8 cellular contexts compared by ENCODE assay signal in genomic region chr22:26483439-26484359, GRCh38. TPM values are rescaled to one million over a fixed set of nuclear protein-coding genes. Genes with fewer than 3 reads are reported as not detected.
DNase-seq lines count a peak whose midpoint lies in the region; ATAC-seq and TF ChIP-seq lines count a peak whose summit lies in the region.

Gene HPS4, minus strand, starts transcription at chr22:26483783. Its CDS starts 2,021 bp downstream, at chr22:26481762.
Gene SRRD, plus strand, starts transcription at chr22:26483877. Its CDS starts 14 bp downstream, at chr22:26483891.

- H3K4me1 Mint-ChIP-seq in natural killer cell: peaks cover 64 to 66% of the 10 kb centered on the region in 2 donors

- H3K27ac Mint-ChIP-seq in natural killer cell: peak within 1 kb of the TSS; percentile 95 to 98

- no peaks in the 10 kb centered on the region for H3K36me3 Mint-ChIP-seq in natural killer cell

- DNase-seq in DMS53 treated with DMSO at 0.1 percent for 48 hours (lab: John Stamatoyannopoulos, UW; ENCODE audit: unreplicated experiment) (peak; percentile 30), RKO (ENCODE audit: low spot score) (peak; percentile 91), fibroblast of peridontal ligament (ENCODE audit: extremely low read depth) (peak; percentile 83), natural killer cell (peak; percentile 96)
- peak; percentile 86 to 92 for DNase-seq in activated T-helper 1 cell treated with anti-CD3 and anti-CD28 coated beads, Interleukin-2, amount 50 U/mL, for 16 hours (ENCODE audit: low read depth in 1 of 2, low spot score in 1 of 2)
- DNase-seq in stimulated activated naive CD4-positive, alpha-beta T cell treated with Interleukin-2 at 50 U/mL for 16 hours (lab: John Stamatoyannopoulos, UW): peak; percentile 88

- H3K9me3 ChIP-seq in KOPT-K1 (ENCODE audit: insufficient read depth, low read length, poor library complexity, severe bottlenecking): no peaks in the 10 kb centered on the region

- peaks cover 30% of the 10 kb centered on the region for H3K36me3 ChIP-seq in KOPT-K1 (ENCODE audit: insufficient read depth, low read length)

- intact Hi-C loops in natural killer cell (cut with micrococcal nuclease): loop anchor here (1.0 to 2.0 kb wide), 3 partner anchors 19 to 189 kb away; partner anchors contain the start of gene TFIP11

- H3K27ac ChIP-seq in KOPT-K1 (ENCODE audit: low read depth, low read length, poor library complexity, severe bottlenecking): peak within 1 kb of the TSS; percentile 92

- TF ChIP-seq CTCF in natural killer cell (IDR thresholded peaks at IDR 0.05): no peak

- H3K9me3 Mint-ChIP-seq in natural killer cell: no peaks in the 10 kb centered on the region

- H3K27me3 Mint-ChIP-seq in natural killer cell (ENCODE audit: low read depth in 2 of 2): no peaks in the 10 kb centered on the region

- ATAC-seq in GM21786 (IDR thresholded peaks at IDR 0.05; ENCODE audit: unreplicated experiment) (peak; percentile 58), natural killer cell (peak; percentile 83 to 92 (median 85))

- H3K4me3 Mint-ChIP-seq in natural killer cell: peak within 1 kb of the TSS; percentile 95

RNA-seq across cellular contexts. Expression of gene HPS4, which starts in this region (rescaled TPM):
- 10 to 100 TPM; 44.8 to 53.6 (median 50.7) TPM for total RNA-seq in natural killer cell

RNA-seq across cellular contexts. Expression of gene SRRD, which starts in this region (rescaled TPM):
- 10 to 100 TPM; 18.8 to 21.5 (median 21.4) TPM for total RNA-seq in natural killer cell

Comparison
In these comparisons a context has a peak if more than half of its experiments do, and no peak if none do; other contexts are left out.
1. Peak in every context shown above with its lines: DNase-seq, ATAC-seq and H3K27ac ChIP-seq.
2. DNase-seq: peak in every context shown above with its lines; median percentile 96 in natural killer cell; 91 in RKO; 89 in activated T-helper 1 cell treated with anti-CD3 and anti-CD28 coated beads, Interleukin-2, amount 50 U/mL, for 16 hours; 88 in stimulated activated naive CD4-positive, alpha-beta T cell treated with Interleukin-2 at 50 U/mL for 16 hours; 83 in fibroblast of peridontal ligament; 30 in DMS53 treated with DMSO at 0.1 percent for 48 hours.